23 cellular contexts compared by ENCODE assay signal in the genomic region with DNA sequence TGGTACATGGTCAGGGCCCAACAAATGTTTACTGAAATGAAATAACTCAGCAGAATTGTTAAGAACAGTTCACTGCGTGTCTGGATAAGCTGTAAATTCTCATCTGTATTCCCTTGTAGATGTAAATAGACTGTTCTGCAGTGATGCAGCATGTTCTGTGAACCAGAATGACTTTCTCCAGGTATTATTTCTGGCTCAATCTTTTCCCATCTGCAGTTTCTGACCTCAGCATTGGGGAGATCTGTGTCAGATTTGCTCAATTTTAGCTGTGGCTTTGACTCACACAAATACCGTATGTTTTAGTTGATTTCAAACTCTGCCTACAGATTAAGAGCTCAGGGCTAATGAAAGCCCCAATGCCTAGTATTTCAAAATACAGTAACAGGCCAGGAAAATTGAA.
"Had no signal": no experiment of that assay in that cellular context is flagged by ENCODE, and none has a peak within 500 bp of the region (broad histone marks: within the 10 kb centered on the region; RNA-seq: fewer than 3 reads in every experiment).

No MANE protein-coding gene starts in this region.

- H3K4me2 ChIP-seq: hepatocyte had no signal

- H3K9me3 Mint-ChIP-seq: immature natural killer cell had no signal

- H3K4me3 Mint-ChIP-seq: activated naive CD8-positive, alpha-beta T cell treated with anti-CD3 and anti-CD28 coated beads for 36 hours; activated T-cell treated with anti-CD3 and anti-CD28 coated beads, Interleukin-2, amount 50 U/mL, for 4 hours; dendritic cell treated with granulocyte-macrophage colony-stimulating factor and Interleukin-4, amounts not matched to agents 40 ng/mL and 50 ng/mL, for 4 days; immature natural killer cell; mesothelial cell of epicardium; naive thymus-derived CD8-positive, alpha-beta T cell had no signal

- H3K36me3 Mint-ChIP-seq: immature natural killer cell had no signal

- H3K9me3 ChIP-seq: prostate gland had no signal

- H3K79me2 ChIP-seq: hepatocyte had no signal

- H3K27ac ChIP-seq: hepatocyte, left ventricle myocardium inferior, prostate gland, transverse colon had no signal

- H3K27me3 ChIP-seq: hepatocyte, transverse colon had no signal

- H3K27me3 Mint-ChIP-seq: activated naive CD8-positive, alpha-beta T cell treated with anti-CD3 and anti-CD28 coated beads for 36 hours; dendritic cell treated with granulocyte-macrophage colony-stimulating factor and Interleukin-4, amounts not matched to agents 40 ng/mL and 50 ng/mL, for 4 days had no signal

- H3K4me3 ChIP-seq: hepatocyte, left ventricle myocardium inferior, prostate gland, transverse colon had no signal

- H3K4me1 ChIP-seq: left ventricle myocardium inferior, prostate gland, transverse colon had no signal

- DNase-seq: activated CD4-positive, alpha-beta T cell treated with anti-CD3 and anti-CD28 coated beads for 1 hour; activated CD4-positive, alpha-beta T cell treated with anti-CD3 and anti-CD28 coated beads, Interleukin-2, amount 50 U/mL, for 1 hour; activated CD8-positive, alpha-beta memory T cell treated with anti-CD3 and anti-CD28 coated beads for 24 hours; activated CD8-positive, alpha-beta memory T cell treated with anti-CD3 and anti-CD28 coated beads, Interleukin-2, amount 50 U/mL, for 48 hours; activated naive CD4-positive, alpha-beta T cell treated with Interleukin-2 at 50 U/mL for 16 hours; activated naive CD8-positive, alpha-beta T cell treated with anti-CD3 and anti-CD28 coated beads for 36 hours; activated T-cell treated with anti-CD3 and anti-CD28 coated beads, Interleukin-2, amount 50 U/mL, for 4 hours; amygdala; cerebellar nuclear complex; effector CD4-positive, alpha-beta T cell; glutamatergic neuron; immature natural killer cell; left ventricle myocardium inferior; naive thymus-derived CD8-positive, alpha-beta T cell; stimulated activated CD4-positive, alpha-beta T cell treated with anti-CD3 and anti-CD28 coated beads, Interleukin-12 subunit alpha, Interleukin-12 subunit beta, amount 100 ng/mL, for 4 hours; stimulated activated CD4-positive, alpha-beta T cell treated with anti-CD3 and anti-CD28 coated beads, Interleukin-4, amount 100 ng/mL, for 4 hours; stimulated activated naive CD8-positive, alpha-beta T cell treated with anti-CD3 and anti-CD28 coated beads, Interleukin-15, Interleukin-2, amounts not matched to agents 100 U/mL and 50 U/mL, for 24 hours; T-helper 9 cell; transverse colon had no signal

- H2AFZ ChIP-seq: hepatocyte had no signal

- H3K27ac Mint-ChIP-seq: activated naive CD8-positive, alpha-beta T cell treated with anti-CD3 and anti-CD28 coated beads for 36 hours; dendritic cell treated with granulocyte-macrophage colony-stimulating factor and Interleukin-4, amounts not matched to agents 40 ng/mL and 50 ng/mL, for 4 days; immature natural killer cell; mesothelial cell of epicardium; naive thymus-derived CD8-positive, alpha-beta T cell had no signal

- H3K4me1 Mint-ChIP-seq: activated naive CD8-positive, alpha-beta T cell treated with anti-CD3 and anti-CD28 coated beads for 36 hours; immature natural killer cell; mesothelial cell of epicardium; naive thymus-derived CD8-positive, alpha-beta T cell had no signal

- ATAC-seq: activated T-cell treated with anti-CD3 and anti-CD28 coated beads, Interleukin-2, amount 50 U/mL, for 4 hours; naive thymus-derived CD8-positive, alpha-beta T cell; stimulated activated naive CD8-positive, alpha-beta T cell treated with anti-CD3 and anti-CD28 coated beads, Interleukin-15, Interleukin-2, amounts not matched to agents 100 U/mL and 50 U/mL, for 24 hours had no signal
